18 cellular contexts compared by ENCODE assay signal in the genomic region with DNA sequence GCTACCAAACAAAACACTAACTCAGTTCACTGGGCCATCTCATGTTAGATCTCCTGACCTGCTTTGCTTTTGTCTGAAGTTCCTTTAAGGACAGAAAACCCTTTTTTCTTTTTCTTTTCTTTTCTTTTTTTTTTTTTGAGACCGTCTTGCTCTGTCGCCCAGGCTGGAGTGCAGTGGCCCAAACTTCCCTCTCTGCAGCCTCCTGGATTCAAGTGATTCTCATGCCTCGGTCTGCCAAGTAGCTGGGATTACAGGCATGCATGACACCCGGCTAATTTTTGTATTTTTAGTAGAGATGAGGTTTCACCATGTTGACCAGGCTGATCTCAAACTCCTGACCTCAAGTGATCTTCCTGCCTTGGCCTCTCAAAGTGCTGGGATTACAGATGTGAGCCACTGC. TPM values are rescaled to one million over a fixed set of nuclear protein-coding genes. Genes with fewer than 3 reads are reported as not detected.
"Had no signal": no experiment of that assay in that cellular context is flagged by ENCODE, and none has a peak within 500 bp of the region (broad histone marks: within the 10 kb centered on the region; RNA-seq: fewer than 3 reads in every experiment).

No MANE protein-coding gene starts in this region.

RNA-seq across cellular contexts. Expression of a gene that starts 28.7 kb away (rescaled TPM):
- total RNA-seq: activated B cell treated with CpG ODN at 0.5 μM for 24 hours; activated CD4-positive, alpha-beta memory T cell treated with anti-CD3 and anti-CD28 coated beads for 36 hours; activated CD4-positive, alpha-beta T cell treated with anti-CD3 and anti-CD28 coated beads, Interleukin-2, amount 10 ng/mL, durations not matched to agents 24 days and 14 days; activated CD8-positive, alpha-beta memory T cell treated with anti-CD3 and anti-CD28 coated beads for 36 hours; activated CD8-positive, alpha-beta T cell treated with anti-CD3 and anti-CD28 coated beads for 36 hours; activated naive CD4-positive, alpha-beta T cell treated with anti-CD3 and anti-CD28 coated beads for 36 hours; activated naive CD4-positive, alpha-beta T cell treated with anti-CD3 and anti-CD28 coated beads, Interleukin-2, amount 50 U/mL, for 72 hours; activated naive CD8-positive, alpha-beta T cell treated with anti-CD3 and anti-CD28 coated beads for 36 hours; activated T-cell treated with anti-CD3 and anti-CD28 coated beads, Interleukin-2, amount 50 U/mL, for 4 hours; activated T-cell treated with anti-CD3 and anti-CD28 coated beads, Interleukin-2, amount 50 U/mL, for 72 hours; activated T-helper 1 cell treated with anti-CD3 and anti-CD28 coated beads, Interleukin-12 subunit alpha, Interleukin-12 subunit beta, Interleukin-2, Interleukin-4 antibody, amounts not matched to agents 30 ng/mL and 10 ng/mL and 1 ng/mL, durations not matched to agents 14 hours and 24 hours and 36 hours; activated T-helper 17 cell treated with anti-CD3 and anti-CD28 coated beads, Interleukin-2, amount 50 U/mL, for 72 hours; adrenal gland; aorta; astrocyte; body of pancreas; breast epithelium; cardiac septum had no signal
- polyA plus RNA-seq: aorta had no signal

RNA-seq across cellular contexts. Expression of a gene that starts 30.3 kb away (rescaled TPM):
- total RNA-seq: activated B cell treated with CpG ODN at 0.5 μM for 24 hours; activated CD8-positive, alpha-beta memory T cell treated with anti-CD3 and anti-CD28 coated beads for 36 hours; activated CD8-positive, alpha-beta T cell treated with anti-CD3 and anti-CD28 coated beads for 36 hours; activated naive CD4-positive, alpha-beta T cell treated with anti-CD3 and anti-CD28 coated beads for 36 hours; activated T-cell treated with anti-CD3 and anti-CD28 coated beads, Interleukin-2, amount 50 U/mL, for 72 hours; activated T-helper 1 cell treated with anti-CD3 and anti-CD28 coated beads, Interleukin-12 subunit alpha, Interleukin-12 subunit beta, Interleukin-2, Interleukin-4 antibody, amounts not matched to agents 30 ng/mL and 10 ng/mL and 1 ng/mL, durations not matched to agents 14 hours and 24 hours and 36 hours; astrocyte; breast epithelium; cardiac septum had no signal

RNA-seq across cellular contexts. Expression of a gene that starts 56.6 kb away (rescaled TPM):
- total RNA-seq: activated B cell treated with CpG ODN at 0.5 μM for 24 hours; activated CD4-positive, alpha-beta T cell treated with anti-CD3 and anti-CD28 coated beads, Interleukin-2, amount 10 ng/mL, durations not matched to agents 24 days and 14 days; activated CD8-positive, alpha-beta memory T cell treated with anti-CD3 and anti-CD28 coated beads for 36 hours; activated CD8-positive, alpha-beta T cell treated with anti-CD3 and anti-CD28 coated beads for 36 hours; activated naive CD4-positive, alpha-beta T cell treated with anti-CD3 and anti-CD28 coated beads for 36 hours; activated naive CD4-positive, alpha-beta T cell treated with anti-CD3 and anti-CD28 coated beads, Interleukin-2, amount 50 U/mL, for 72 hours; activated naive CD8-positive, alpha-beta T cell treated with anti-CD3 and anti-CD28 coated beads for 36 hours; activated T-helper 1 cell treated with anti-CD3 and anti-CD28 coated beads, Interleukin-12 subunit alpha, Interleukin-12 subunit beta, Interleukin-2, Interleukin-4 antibody, amounts not matched to agents 30 ng/mL and 10 ng/mL and 1 ng/mL, durations not matched to agents 14 hours and 24 hours and 36 hours had no signal
